16 cellular contexts compared by ENCODE assay signal in genomic region chr4:174429701-174430100, GRCh38.
"Had no signal": no experiment of that assay in that cellular context is flagged by ENCODE, and none has a peak within 500 bp of the region (broad histone marks: within the 10 kb centered on the region; RNA-seq: fewer than 3 reads in every experiment).

No MANE protein-coding gene starts in this region.

- H3K36me3 ChIP-seq: prostate gland, right lobe of liver, thoracic aorta had no signal

- H3K4me1 ChIP-seq: body of pancreas, prostate gland, right lobe of liver had no signal

- H3K27me3 ChIP-seq: body of pancreas, right lobe of liver had no signal

- ATAC-seq: activated CD4-positive, alpha-beta T cell treated with anti-CD3 and anti-CD28 coated beads for 36 hours; activated CD8-positive, alpha-beta memory T cell treated with anti-CD3 and anti-CD28 coated beads, Interleukin-2, amount 10 ng/mL, durations not matched to agents 7 days and 5 days; body of pancreas; right lobe of liver; T-helper 17 cell had no signal

- DNase-seq: activated CD4-positive, alpha-beta memory T cell treated with anti-CD3 and anti-CD28 coated beads for 36 hours; activated CD4-positive, alpha-beta T cell treated with anti-CD3 and anti-CD28 coated beads for 36 hours; activated CD8-positive, alpha-beta memory T cell treated with anti-CD3 and anti-CD28 coated beads, Interleukin-2, amount 10 ng/mL, durations not matched to agents 7 days and 5 days; activated naive CD4-positive, alpha-beta T cell treated with anti-CD3 and anti-CD28 coated beads, Interleukin-2, amount 10 ng/mL, durations not matched to agents 7 days and 5 days; activated T-cell treated with anti-CD3 and anti-CD28 coated beads, Interleukin-2, amount 50 U/mL, for 24 hours; body of pancreas; caudate nucleus; foreskin melanocyte; head of caudate nucleus; immature natural killer cell; right lobe of liver; T-helper 17 cell had no signal

- H3K9me3 ChIP-seq: body of pancreas, prostate gland, right lobe of liver, thoracic aorta had no signal

- H3K4me3 ChIP-seq: body of pancreas, coronary artery, lung, prostate gland, right lobe of liver, thoracic aorta had no signal
